In the genomic region with DNA sequence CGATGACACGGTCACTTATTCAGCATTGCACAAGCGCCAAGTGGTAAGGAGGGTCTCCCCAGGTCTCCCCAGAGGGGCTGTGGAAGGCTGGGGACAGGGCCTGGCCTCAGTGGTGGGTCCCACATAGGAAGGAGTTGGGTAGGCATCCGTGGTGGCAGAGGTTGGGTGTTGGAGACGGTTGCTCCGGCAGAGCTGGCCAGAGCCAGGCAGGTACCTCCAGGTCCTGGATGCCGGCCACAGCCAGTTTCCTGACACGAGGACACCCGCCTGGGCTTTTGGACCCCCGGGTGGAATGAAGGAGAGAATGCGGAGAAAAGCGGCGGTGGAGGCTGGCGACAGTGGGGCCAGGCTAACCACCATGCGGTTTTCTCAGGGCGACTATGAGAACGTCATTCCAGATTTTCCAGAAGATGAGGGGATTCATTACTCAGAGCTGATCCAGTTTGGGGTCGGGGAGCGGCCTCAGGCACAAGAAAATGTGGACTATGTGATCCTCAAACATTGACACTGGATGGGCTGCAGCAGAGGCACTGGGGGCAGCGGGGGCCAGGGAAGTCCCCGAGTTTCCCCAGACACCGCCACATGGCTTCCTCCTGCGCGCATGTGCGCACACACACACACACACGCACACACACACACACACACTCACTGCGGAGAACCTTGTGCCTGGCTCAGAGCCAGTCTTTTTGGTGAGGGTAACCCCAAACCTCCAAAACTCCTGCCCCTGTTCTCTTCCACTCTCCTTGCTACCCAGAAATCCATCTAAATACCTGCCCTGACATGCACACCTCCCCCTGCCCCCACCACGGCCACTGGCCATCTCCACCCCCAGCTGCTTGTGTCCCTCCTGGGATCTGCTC, we compare ENCODE assay signal across 10 cellular contexts. TPM values are rescaled to one million over a fixed set of nuclear protein-coding genes. Genes with fewer than 3 reads are reported as not detected.
DNase-seq lines count a peak whose midpoint lies in the region; ATAC-seq, FAIRE-seq and TF ChIP-seq lines count a peak whose summit lies in the region.
"Had no signal": no experiment of that assay in that cellular context is flagged by ENCODE, and none has a peak within 500 bp of the region (broad histone marks: within the 10 kb centered on the region; RNA-seq: fewer than 3 reads in every experiment).

No MANE protein-coding gene starts in this region.

- H3K27me3 Mint-ChIP-seq in stimulated activated naive B cell treated with anti-CD40 and anti-IgM and Interleukin-4, amounts not matched to agents 10 μg/mL and 1 μg/mL and 100 μg/mL, for 72 hours = no peaks in the 10 kb centered on the region

- CTCF ChIA-PET in HepG2 (lab: Yijun Ruan, JAX; ENCODE audit: low intra/inter-chr PET ratio, low total read pairs) = no interaction called here

- H3K4me1 Mint-ChIP-seq in stimulated activated naive B cell treated with anti-CD40 and anti-IgM and Interleukin-4, amounts not matched to agents 10 μg/mL and 1 μg/mL and 100 μg/mL, for 72 hours = peaks cover 79 to 100% of the 10 kb centered on the region in 2 donors

- in situ Hi-C loops in HepG2 (cut with HindIII; ENCODE audit: extremely low pct_ligation_motif_present, low pct_unique_long_range_greater_than_20kb) = no loop called here

- H3K9me3 Mint-ChIP-seq in stimulated activated naive B cell treated with anti-CD40 and anti-IgM and Interleukin-4, amounts not matched to agents 10 μg/mL and 1 μg/mL and 100 μg/mL, for 72 hours = no peaks in the 10 kb centered on the region

- no peaks in the 10 kb centered on the region for H3K79me2 ChIP-seq in HepG2 (ENCODE audit: insufficient read depth, low read length)

- H3K27me3 ChIP-seq in HepG2 (ENCODE audit: control insufficient read depth in 1 of 2, insufficient read depth in 2 of 2, low read length in 2 of 2) = 0 out of 5 replicates have a peak, but pooled peaks cover 0 to 1% of the 10 kb centered on the region in 2 experiments

- H3K9ac ChIP-seq in HepG2 (ENCODE audit: insufficient read depth, low read depth, low read length) = no peak overlapping the region

- H3K9me3 ChIP-seq in HepG2 (ENCODE audit: low read length) = no peaks in the 10 kb centered on the region

- peak overlapping the region; percentile 68 to 69 for H3K4me3 Mint-ChIP-seq in stimulated activated naive B cell treated with anti-CD40 and anti-IgM and Interleukin-4, amounts not matched to agents 10 μg/mL and 1 μg/mL and 100 μg/mL, for 72 hours

- BruUV-seq in HepG2 (replicated peaks; lab: Mats Ljungman, UMichigan) = no TSS peak

- peak; percentile 33 to 57 for DNase-seq in activated CD8-positive, alpha-beta memory T cell treated with anti-CD3 and anti-CD28 coated beads for 4 hours (ENCODE audit: low read depth in 2 of 2)
- DNase-seq in HepG2 (ENCODE audit: low spot score) = peak; percentile 16
- peak; percentile 83 for DNase-seq in stimulated activated naive B cell treated with anti-CD40 and anti-IgM and Interleukin-4, amounts not matched to agents 10 μg/mL and 1 μg/mL and 100 μg/mL, for 72 hours
- DNase-seq in NCI-H1417 (lab: John Stamatoyannopoulos, UW) = no peak
- DNase-seq in ureter (ENCODE audit: low spot score) = no peak
- DNase-seq in OCI-M2 (lab: John Stamatoyannopoulos, UW; ENCODE audit: unreplicated experiment) = no peak
- no peak for DNase-seq in NCI-H2107 (lab: John Stamatoyannopoulos, UW)

- H4K20me1 ChIP-seq in HepG2 (ENCODE audit: insufficient read depth, low read length) = no peaks in the 10 kb centered on the region

- TF ChIP-seq CTCF in HepG2 (CRISPR knock-in tag; IDR thresholded peaks at IDR 0.05) = no peak

- no peak overlapping the region for H2AFZ ChIP-seq in HepG2 (ENCODE audit: low read length)

- H3K4me1 ChIP-seq in HepG2 (ENCODE audit: insufficient read depth, low read length) = peaks cover 42% of the 10 kb centered on the region

- no peak for FAIRE-seq in HepG2 (lab: Jason Lieb, UNC)
- FAIRE-seq: astrocyte had no signal

- peak overlapping the region; percentile 16; the same call in 1 of the 2 replicates for H3K4me2 ChIP-seq in HepG2 (ENCODE audit: low read depth, low read length)

- TF ChIP-seq EP300 in HepG2 (IDR thresholded peaks at IDR 0.05; ENCODE audit: low read depth in 2 of 2, low read length in 2 of 2) (no peak), HepG2 (CRISPR knock-in tag; IDR thresholded peaks at IDR 0.05; ENCODE audit: borderline replicate concordance) (no peak)

- H3K27ac Mint-ChIP-seq in stimulated activated naive B cell treated with anti-CD40 and anti-IgM and Interleukin-4, amounts not matched to agents 10 μg/mL and 1 μg/mL and 100 μg/mL, for 72 hours = peak overlapping the region; percentile 99

- no peaks in the 10 kb centered on the region for H3K36me3 ChIP-seq in HepG2 (replicated peaks in 1 of 2; ENCODE audit: control insufficient read depth in 1 of 2, insufficient read depth in 2 of 2, low read length in 2 of 2)

- peaks cover 41 to 78% of the 10 kb centered on the region in 2 donors for H3K36me3 Mint-ChIP-seq in stimulated activated naive B cell treated with anti-CD40 and anti-IgM and Interleukin-4, amounts not matched to agents 10 μg/mL and 1 μg/mL and 100 μg/mL, for 72 hours

- POLR2A ChIA-PET in HepG2 (lab: Yijun Ruan, JAX) = no interaction called here

- ATAC-seq in HG02798 (IDR thresholded peaks at IDR 0.05; ENCODE audit: poor library complexity, unreplicated experiment) (peak; percentile 36), HepG2 (no peak)
- peak; percentile 41 to 44 for ATAC-seq in stimulated activated naive B cell treated with anti-CD40 and anti-IgM and Interleukin-4, amounts not matched to agents 10 μg/mL and 1 μg/mL and 100 μg/mL, for 72 hours (replicated peaks)

- H3K4me3 ChIP-seq in HepG2 (replicated peaks in 1 of 3; ENCODE audit: insufficient read depth in 1 of 3, low read depth in 2 of 3, low read length in 3 of 3) = no peak overlapping the region

- TF ChIP-seq POLR2A in HepG2 (IDR thresholded peaks at IDR 0.05; ENCODE audit: insufficient read depth in 1 of 2, low read depth in 2 of 2, low read length in 2 of 2) = no peak

- intact Hi-C loops in HepG2 (cut with micrococcal nuclease; ENCODE audit: unreplicated experiment) = no loop called here

- TF ChIP-seq RAD21 in HepG2 (CRISPR knock-in tag; IDR thresholded peaks at IDR 0.05) = no peak

- WGBS in HepG2 (ENCODE audit: low lambda C conversion rate) = 61% methylated on average over 20 of the region's 28 CpGs

- H3K27ac ChIP-seq in HepG2 (ENCODE audit: extremely low read length, insufficient read depth, low read length) = no peak overlapping the region

RNA-seq across cellular contexts. Expression of gene FFAR1, which starts 1.3 kb away (rescaled TPM):
- total RNA-seq in HepG2 (2016; rRNA removed; fragmentation: Illumina TruSeq; extraction: Trizol) (not detected in 2 replicates), ureter (not detected)
- 0.09 TPM in 1 of 2 replicates, not detected in the other for total RNA-seq in HepG2 (2016; cell fraction: cytosol; rRNA removed; fragmentation: Illumina TruSeq; extraction: Trizol; ENCODE audit: low read depth)
- not detected in 2 replicates for total RNA-seq in HepG2 (2016; cell fraction: insoluble cytoplasmic fraction; rRNA removed; fragmentation: Illumina TruSeq; extraction: Trizol)
- total RNA-seq in HepG2 (2016; cell fraction: membrane; rRNA removed; fragmentation: Illumina TruSeq; extraction: Trizol) = not detected in 2 replicates
- not detected in 2 replicates for total RNA-seq in HepG2 (2016; cell fraction: nucleus; rRNA removed; fragmentation: Illumina TruSeq; extraction: Trizol)
- polyA plus RNA-seq in HepG2 (2011; rRNA removed) = not detected in 2 replicates
- polyA plus RNA-seq in HepG2 (2011; cell fraction: cytosol; rRNA removed) = not detected in 2 replicates
- polyA plus RNA-seq in HepG2 (2011; cell fraction: nucleus; rRNA removed) = not detected in 2 replicates
- not detected in 2 replicates for polyA plus RNA-seq in HepG2 (2012)
- not detected in 2 replicates for polyA plus RNA-seq in HepG2 (2016; cell fraction: cytosol; fragmentation: Illumina TruSeq; extraction: Trizol; ENCODE audit: low read depth)
- not detected in 2 replicates for polyA plus RNA-seq in HepG2 (2016; cell fraction: insoluble cytoplasmic fraction; fragmentation: Illumina TruSeq; extraction: Trizol; ENCODE audit: low read depth)
- not detected in 2 replicates for polyA plus RNA-seq in HepG2 (2016; cell fraction: membrane; fragmentation: Illumina TruSeq; extraction: Trizol; ENCODE audit: low read depth)
- polyA plus RNA-seq in HepG2 (2016; cell fraction: nucleus; fragmentation: Illumina TruSeq; extraction: Trizol; ENCODE audit: insufficient read depth, low read depth) = not detected in 2 replicates
- polyA minus RNA-seq in HepG2 (2011; rRNA and poly(A)+ RNA removed; ENCODE audit: low replicate concordance) = not detected in 2 replicates
- polyA minus RNA-seq in HepG2 (2011; cell fraction: cytosol; rRNA and poly(A)+ RNA removed) = not detected in 2 replicates
- not detected in 2 replicates for polyA minus RNA-seq in HepG2 (2011; cell fraction: nucleus; rRNA and poly(A)+ RNA removed)
- total RNA-seq: astrocyte, lung microvascular endothelial cell had no signal

RNA-seq across cellular contexts. Expression of gene FFAR3, which starts 11.8 kb away (rescaled TPM):
- not detected in 2 replicates for total RNA-seq in HepG2 (2016; rRNA removed; fragmentation: Illumina TruSeq; extraction: Trizol)
- not detected in 2 replicates for total RNA-seq in HepG2 (2016; cell fraction: cytosol; rRNA removed; fragmentation: Illumina TruSeq; extraction: Trizol; ENCODE audit: low read depth)
- total RNA-seq in HepG2 (2016; cell fraction: insoluble cytoplasmic fraction; rRNA removed; fragmentation: Illumina TruSeq; extraction: Trizol) = not detected in 2 replicates
- not detected in 2 replicates for total RNA-seq in HepG2 (2016; cell fraction: membrane; rRNA removed; fragmentation: Illumina TruSeq; extraction: Trizol)
- total RNA-seq in HepG2 (2016; cell fraction: nucleus; rRNA removed; fragmentation: Illumina TruSeq; extraction: Trizol) = not detected in 2 replicates
- polyA plus RNA-seq in HepG2 (2011; rRNA removed) = not detected in 2 replicates
- not detected in 2 replicates for polyA plus RNA-seq in HepG2 (2011; cell fraction: cytosol; rRNA removed)
- not detected in 2 replicates for polyA plus RNA-seq in HepG2 (2011; cell fraction: nucleus; rRNA removed)
- polyA plus RNA-seq in HepG2 (2012) = not detected in 2 replicates
- not detected in 2 replicates for polyA plus RNA-seq in HepG2 (2016; cell fraction: cytosol; fragmentation: Illumina TruSeq; extraction: Trizol; ENCODE audit: low read depth)
- polyA plus RNA-seq in HepG2 (2016; cell fraction: insoluble cytoplasmic fraction; fragmentation: Illumina TruSeq; extraction: Trizol; ENCODE audit: low read depth) = not detected in 2 replicates
- polyA plus RNA-seq in HepG2 (2016; cell fraction: membrane; fragmentation: Illumina TruSeq; extraction: Trizol; ENCODE audit: low read depth) = not detected in 2 replicates
- not detected in 2 replicates for polyA plus RNA-seq in HepG2 (2016; cell fraction: nucleus; fragmentation: Illumina TruSeq; extraction: Trizol; ENCODE audit: insufficient read depth, low read depth)
- not detected in 2 replicates for polyA minus RNA-seq in HepG2 (2011; rRNA and poly(A)+ RNA removed; ENCODE audit: low replicate concordance)
- not detected in 2 replicates for polyA minus RNA-seq in HepG2 (2011; cell fraction: cytosol; rRNA and poly(A)+ RNA removed)
- not detected in 2 replicates for polyA minus RNA-seq in HepG2 (2011; cell fraction: nucleus; rRNA and poly(A)+ RNA removed)
- total RNA-seq in ureter = not detected
- total RNA-seq: astrocyte had no signal

RNA-seq across cellular contexts. Expression of gene CD22, which starts 17.4 kb away (rescaled TPM):
- total RNA-seq in HepG2 (2016; rRNA removed; fragmentation: Illumina TruSeq; extraction: Trizol) (0.49 and 0.71 TPM in 2 replicates), ureter (4.2 TPM)
- total RNA-seq in HepG2 (2016; cell fraction: cytosol; rRNA removed; fragmentation: Illumina TruSeq; extraction: Trizol; ENCODE audit: low read depth) = 0.53 and 1.0 TPM in 2 replicates
- total RNA-seq in HepG2 (2016; cell fraction: insoluble cytoplasmic fraction; rRNA removed; fragmentation: Illumina TruSeq; extraction: Trizol) = 0.40 and 0.97 TPM in 2 replicates
- total RNA-seq in HepG2 (2016; cell fraction: membrane; rRNA removed; fragmentation: Illumina TruSeq; extraction: Trizol) = 0.62 and 0.93 TPM in 2 replicates
- 2.8 and 3.5 TPM in 2 replicates for total RNA-seq in HepG2 (2016; cell fraction: nucleus; rRNA removed; fragmentation: Illumina TruSeq; extraction: Trizol)
- polyA plus RNA-seq in HepG2 (2011; rRNA removed) = 0.98 and 1.7 TPM in 2 replicates
- 0.49 and 0.85 TPM in 2 replicates for polyA plus RNA-seq in HepG2 (2011; cell fraction: cytosol; rRNA removed)
- polyA plus RNA-seq in HepG2 (2011; cell fraction: nucleus; rRNA removed) = 1.8 and 2.5 TPM in 2 replicates
- 0.66 and 0.72 TPM in 2 replicates for polyA plus RNA-seq in HepG2 (2012)
- 0.19 and 0.31 TPM in 2 replicates for polyA plus RNA-seq in HepG2 (2016; cell fraction: cytosol; fragmentation: Illumina TruSeq; extraction: Trizol; ENCODE audit: low read depth)
- 0.82 and 1.2 TPM in 2 replicates for polyA plus RNA-seq in HepG2 (2016; cell fraction: insoluble cytoplasmic fraction; fragmentation: Illumina TruSeq; extraction: Trizol; ENCODE audit: low read depth)
- 0.36 and 0.50 TPM in 2 replicates for polyA plus RNA-seq in HepG2 (2016; cell fraction: membrane; fragmentation: Illumina TruSeq; extraction: Trizol; ENCODE audit: low read depth)
- 3.9 and 6.0 TPM in 2 replicates for polyA plus RNA-seq in HepG2 (2016; cell fraction: nucleus; fragmentation: Illumina TruSeq; extraction: Trizol; ENCODE audit: insufficient read depth, low read depth)
- 1.6 and 2.4 TPM in 2 replicates for polyA minus RNA-seq in HepG2 (2011; rRNA and poly(A)+ RNA removed; ENCODE audit: low replicate concordance)
- 1.5 TPM in 1 of 2 replicates, not detected in the other for polyA minus RNA-seq in HepG2 (2011; cell fraction: cytosol; rRNA and poly(A)+ RNA removed)
- 0.64 and 0.99 TPM in 2 replicates for polyA minus RNA-seq in HepG2 (2011; cell fraction: nucleus; rRNA and poly(A)+ RNA removed)
- total RNA-seq: astrocyte, lung microvascular endothelial cell had no signal

RNA-seq across cellular contexts. Expression of gene GPR42, which starts 24.4 kb away (rescaled TPM):
- total RNA-seq in HepG2 (2016; rRNA removed; fragmentation: Illumina TruSeq; extraction: Trizol) (not detected in 2 replicates), ureter (not detected)
- not detected in 2 replicates for total RNA-seq in HepG2 (2016; cell fraction: cytosol; rRNA removed; fragmentation: Illumina TruSeq; extraction: Trizol; ENCODE audit: low read depth)
- not detected in 2 replicates for total RNA-seq in HepG2 (2016; cell fraction: insoluble cytoplasmic fraction; rRNA removed; fragmentation: Illumina TruSeq; extraction: Trizol)
- not detected in 2 replicates for total RNA-seq in HepG2 (2016; cell fraction: membrane; rRNA removed; fragmentation: Illumina TruSeq; extraction: Trizol)
- total RNA-seq in HepG2 (2016; cell fraction: nucleus; rRNA removed; fragmentation: Illumina TruSeq; extraction: Trizol) = not detected in 2 replicates
- polyA plus RNA-seq in HepG2 (2011; rRNA removed) = not detected in 2 replicates
- polyA plus RNA-seq in HepG2 (2011; cell fraction: cytosol; rRNA removed) = not detected in 2 replicates
- not detected in 2 replicates for polyA plus RNA-seq in HepG2 (2011; cell fraction: nucleus; rRNA removed)
- not detected in 2 replicates for polyA plus RNA-seq in HepG2 (2012)
- not detected in 2 replicates for polyA plus RNA-seq in HepG2 (2016; cell fraction: cytosol; fragmentation: Illumina TruSeq; extraction: Trizol; ENCODE audit: low read depth)
- polyA plus RNA-seq in HepG2 (2016; cell fraction: insoluble cytoplasmic fraction; fragmentation: Illumina TruSeq; extraction: Trizol; ENCODE audit: low read depth) = not detected in 2 replicates
- not detected in 2 replicates for polyA plus RNA-seq in HepG2 (2016; cell fraction: membrane; fragmentation: Illumina TruSeq; extraction: Trizol; ENCODE audit: low read depth)
- polyA plus RNA-seq in HepG2 (2016; cell fraction: nucleus; fragmentation: Illumina TruSeq; extraction: Trizol; ENCODE audit: insufficient read depth, low read depth) = not detected in 2 replicates
- not detected in 2 replicates for polyA minus RNA-seq in HepG2 (2011; rRNA and poly(A)+ RNA removed; ENCODE audit: low replicate concordance)
- not detected in 2 replicates for polyA minus RNA-seq in HepG2 (2011; cell fraction: cytosol; rRNA and poly(A)+ RNA removed)
- not detected in 2 replicates for polyA minus RNA-seq in HepG2 (2011; cell fraction: nucleus; rRNA and poly(A)+ RNA removed)
- total RNA-seq: astrocyte, lung microvascular endothelial cell had no signal

RNA-seq across cellular contexts. Expression of gene MAG, which starts 54.5 kb away (rescaled TPM):
- 0.80 and 1.3 TPM in 2 replicates for total RNA-seq in HepG2 (2016; rRNA removed; fragmentation: Illumina TruSeq; extraction: Trizol)
- 0.26 and 0.71 TPM in 2 replicates for total RNA-seq in HepG2 (2016; cell fraction: cytosol; rRNA removed; fragmentation: Illumina TruSeq; extraction: Trizol; ENCODE audit: low read depth)
- total RNA-seq in HepG2 (2016; cell fraction: insoluble cytoplasmic fraction; rRNA removed; fragmentation: Illumina TruSeq; extraction: Trizol) = 0.56 and 0.87 TPM in 2 replicates
- 0.59 and 1.5 TPM in 2 replicates for total RNA-seq in HepG2 (2016; cell fraction: membrane; rRNA removed; fragmentation: Illumina TruSeq; extraction: Trizol)
- total RNA-seq in HepG2 (2016; cell fraction: nucleus; rRNA removed; fragmentation: Illumina TruSeq; extraction: Trizol) = 1.6 and 2.6 TPM in 2 replicates
- polyA plus RNA-seq in HepG2 (2011; rRNA removed) = 0.17 and 0.20 TPM in 2 replicates
- polyA plus RNA-seq in HepG2 (2011; cell fraction: cytosol; rRNA removed) = 0.13 and 0.27 TPM in 2 replicates
- polyA plus RNA-seq in HepG2 (2011; cell fraction: nucleus; rRNA removed) = 0.40 and 0.93 TPM in 2 replicates
- polyA plus RNA-seq in HepG2 (2012) = not detected in 2 replicates
- 0.70 TPM in 2 replicates for polyA plus RNA-seq in HepG2 (2016; cell fraction: cytosol; fragmentation: Illumina TruSeq; extraction: Trizol; ENCODE audit: low read depth)
- 0.38 and 1.3 TPM in 2 replicates for polyA plus RNA-seq in HepG2 (2016; cell fraction: insoluble cytoplasmic fraction; fragmentation: Illumina TruSeq; extraction: Trizol; ENCODE audit: low read depth)
- 0.24 and 0.97 TPM in 2 replicates for polyA plus RNA-seq in HepG2 (2016; cell fraction: membrane; fragmentation: Illumina TruSeq; extraction: Trizol; ENCODE audit: low read depth)
- 0.82 and 1.5 TPM in 2 replicates for polyA plus RNA-seq in HepG2 (2016; cell fraction: nucleus; fragmentation: Illumina TruSeq; extraction: Trizol; ENCODE audit: insufficient read depth, low read depth)
- not detected in 2 replicates for polyA minus RNA-seq in HepG2 (2011; rRNA and poly(A)+ RNA removed; ENCODE audit: low replicate concordance)
- not detected in 2 replicates for polyA minus RNA-seq in HepG2 (2011; cell fraction: cytosol; rRNA and poly(A)+ RNA removed)
- polyA minus RNA-seq in HepG2 (2011; cell fraction: nucleus; rRNA and poly(A)+ RNA removed) = 0.64 and 0.75 TPM in 2 replicates
- total RNA-seq in ureter = not detected
- total RNA-seq: astrocyte, lung microvascular endothelial cell had no signal

Comparison
In these comparisons a context has a peak if more than half of its experiments do, and no peak if none do; other contexts are left out.
1. DNase-seq: peak in activated CD8-positive, alpha-beta memory T cell treated with anti-CD3 and anti-CD28 coated beads for 4 hours (2 of 2), HepG2 (single experiment) and stimulated activated naive B cell treated with anti-CD40 and anti-IgM and Interleukin-4, amounts not matched to agents 10 μg/mL and 1 μg/mL and 100 μg/mL, for 72 hours (single experiment); none in NCI-H1417 (0 of 3), ureter (single experiment), OCI-M2 (single experiment) and NCI-H2107 (single experiment).